8 cellular contexts compared by ENCODE assay signal in the genomic region with DNA sequence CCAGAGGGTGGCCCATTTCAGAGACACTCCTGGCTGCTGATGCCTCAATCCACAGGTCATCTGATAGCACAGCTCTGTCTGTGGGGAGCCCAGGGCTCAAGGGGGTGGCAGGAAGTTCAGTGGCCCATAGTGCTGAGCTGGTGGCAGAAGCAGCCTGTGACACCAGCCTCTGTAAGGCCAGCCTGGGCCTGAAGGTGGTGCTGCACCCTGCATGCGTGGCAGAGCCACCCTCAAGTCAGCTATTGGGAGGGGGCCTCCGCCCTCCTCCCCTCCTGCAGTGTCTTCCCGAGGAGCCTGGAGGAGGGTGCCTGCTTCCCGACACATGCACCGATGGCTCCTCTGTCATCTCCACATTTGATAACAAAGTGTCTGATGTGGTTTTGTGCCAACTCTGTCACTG. TPM values are rescaled to one million over a fixed set of nuclear protein-coding genes. Genes with fewer than 3 reads are reported as not detected.
A peak's percentile ranks its signal among the peaks of the same experiment; 100 is the strongest.
DNase-seq lines count a peak whose midpoint lies in the region; ATAC-seq and TF ChIP-seq lines count a peak whose summit lies in the region.

No MANE protein-coding gene starts in this region.

- no peak overlapping the region for H3K4me3 ChIP-seq in fibroblast of the aortic adventitia (ENCODE audit: low read depth, low read length)
- no peak overlapping the region for H3K4me3 ChIP-seq in CD8-positive, alpha-beta memory T cell (ENCODE audit: low read length)

- no peaks in the 10 kb centered on the region for H3K4me1 ChIP-seq in CD8-positive, alpha-beta memory T cell (ENCODE audit: insufficient read depth, low read length)

- no peak overlapping the region for H3K27ac Mint-ChIP-seq in CD14-positive monocyte
- peak overlapping the region in 1 of 8 donors; percentile 8 for H3K27ac Mint-ChIP-seq in CD8-positive, alpha-beta memory T cell

- no peak overlapping the region for H3K27ac ChIP-seq in CD8-positive, alpha-beta memory T cell (ENCODE audit: low read depth, low read length)

- H3K36me3 Mint-ChIP-seq in CD14-positive monocyte, result no peaks in the 10 kb centered on the region
- H3K36me3 Mint-ChIP-seq in CD8-positive, alpha-beta memory T cell, result peaks cover 0 to 2% (median 0%) of the 10 kb centered on the region in 3 donors

- no peak for DNase-seq in CD14-positive monocyte (ENCODE audit: low spot score)
- DNase-seq in SK-N-DZ (ENCODE audit: low spot score), result peak; percentile 56
- DNase-seq in fibroblast of the aortic adventitia (ENCODE audit: low read depth), result no peak
- DNase-seq in stimulated activated naive CD8-positive, alpha-beta T cell treated with anti-CD3 and anti-CD28 coated beads, Interleukin-15, Interleukin-2, amounts not matched to agents 100 U/mL and 50 U/mL, for 24 hours, result peak; percentile 35
- DNase-seq in CD8-positive, alpha-beta memory T cell, result no peak
- DNase-seq in NCI-H1694 treated with DMSO at 0.1 percent for 48 hours (lab: John Stamatoyannopoulos, UW), result no peak

- no peaks in the 10 kb centered on the region for H3K36me3 ChIP-seq in CD8-positive, alpha-beta memory T cell (ENCODE audit: insufficient read depth, low read length)

- H3K4me1 Mint-ChIP-seq in CD14-positive monocyte, result peaks cover 20% of the 10 kb centered on the region
- H3K4me1 Mint-ChIP-seq in CD8-positive, alpha-beta memory T cell, result no peaks in the 10 kb centered on the region

- intact Hi-C loops in CD14-positive monocyte (cut with micrococcal nuclease), result no loop called here

- no peaks in the 10 kb centered on the region for H3K9me3 Mint-ChIP-seq in CD14-positive monocyte
- no peaks in the 10 kb centered on the region for H3K9me3 Mint-ChIP-seq in CD8-positive, alpha-beta memory T cell

- no peaks in the 10 kb centered on the region for H3K27me3 ChIP-seq in CD8-positive, alpha-beta memory T cell (ENCODE audit: insufficient read depth, low read length, poor library complexity, severe bottlenecking)

- H3K4me3 Mint-ChIP-seq in CD14-positive monocyte, result no peak overlapping the region
- H3K4me3 Mint-ChIP-seq in CD8-positive, alpha-beta memory T cell, result no peak overlapping the region

- no peaks in the 10 kb centered on the region for H3K9me3 ChIP-seq in CD8-positive, alpha-beta memory T cell (ENCODE audit: low read length)

- POLR2A ChIA-PET in CD8-positive, alpha-beta memory T cell (lab: Charles Lee), result no interaction called here

- TF ChIP-seq CTCF in CD14-positive monocyte (IDR thresholded peaks at IDR 0.05), result peak; percentile 63
- peak; percentile 31 for TF ChIP-seq CTCF in fibroblast of the aortic adventitia (IDR thresholded peaks at IDR 0.05; ENCODE audit: insufficient read depth, low read length)

- ATAC-seq in GM18868 (IDR thresholded peaks at IDR 0.05; ENCODE audit: unreplicated experiment) (peak; percentile 68), HG02885 (IDR thresholded peaks at IDR 0.05; ENCODE audit: poor library complexity, unreplicated experiment) (peak; percentile 76)
- ATAC-seq in stimulated activated naive CD8-positive, alpha-beta T cell treated with anti-CD3 and anti-CD28 coated beads, Interleukin-15, Interleukin-2, amounts not matched to agents 100 U/mL and 50 U/mL, for 24 hours, result peak; percentile 56

- CTCF ChIA-PET in CD8-positive, alpha-beta memory T cell (lab: Charles Lee), result interaction anchor here (0.8 to 1.7 kb wide), 2 partner anchors 8 to 13 kb away, joined by 3 to 4 read pairs; no protein-coding TSS in a partner anchor

- peaks cover 0 to 7% (median 2%) of the 10 kb centered on the region in 3 donors for H3K27me3 Mint-ChIP-seq in CD14-positive monocyte (ENCODE audit: low read depth in 3 of 3)
- H3K27me3 Mint-ChIP-seq in CD8-positive, alpha-beta memory T cell, result peaks cover 0 to 4% of the 10 kb centered on the region in 2 donors

RNA-seq across cellular contexts. Expression of gene PLA1A, which starts 3.0 kb away (rescaled TPM):
- not detected for polyA plus RNA-seq in CD14-positive monocyte
- polyA plus RNA-seq in SK-N-DZ (2014; cell fraction: cytosol; rRNA removed), result not detected in 2 replicates
- not detected in 2 replicates for polyA plus RNA-seq in SK-N-DZ (2014; cell fraction: nucleus; rRNA removed)
- total RNA-seq in fibroblast of the aortic adventitia (ENCODE audit: low replicate concordance), result 1.1 TPM in 1 of 2 replicates, not detected in the other
- total RNA-seq in CD8-positive, alpha-beta memory T cell, result under 1 TPM in 1 of 2 experiments, not detected in 1; 0.16 TPM
- not detected for polyA plus RNA-seq in CD8-positive, alpha-beta memory T cell

RNA-seq across cellular contexts. Expression of gene ADPRH, which starts 21.4 kb away (rescaled TPM):
- polyA plus RNA-seq in CD14-positive monocyte, result 10 to 100 TPM; 31.5 to 37.8 TPM
- not detected in 2 replicates for polyA plus RNA-seq in SK-N-DZ (2014; cell fraction: cytosol; rRNA removed)
- 0.09 TPM in 1 of 2 replicates, not detected in the other for polyA plus RNA-seq in SK-N-DZ (2014; cell fraction: nucleus; rRNA removed)
- total RNA-seq in fibroblast of the aortic adventitia (ENCODE audit: low replicate concordance), result 3.8 and 4.1 TPM in 2 replicates
- 1 to 10 TPM; 6.8 to 7.9 TPM for total RNA-seq in CD8-positive, alpha-beta memory T cell
- 2.5 TPM for polyA plus RNA-seq in CD8-positive, alpha-beta memory T cell

RNA-seq across cellular contexts. Expression of gene CD80, which starts 41.3 kb away (rescaled TPM):
- under 1 TPM; 0.47 TPM for polyA plus RNA-seq in CD14-positive monocyte
- polyA plus RNA-seq in SK-N-DZ (2014; cell fraction: cytosol; rRNA removed), result not detected in 2 replicates
- 0.28 TPM in 1 of 2 replicates, not detected in the other for polyA plus RNA-seq in SK-N-DZ (2014; cell fraction: nucleus; rRNA removed)
- total RNA-seq in fibroblast of the aortic adventitia (ENCODE audit: low replicate concordance), result not detected in 2 replicates
- total RNA-seq in CD8-positive, alpha-beta memory T cell, result 10 to 100 TPM; 16.8 to 17.9 TPM
- 0.91 TPM for polyA plus RNA-seq in CD8-positive, alpha-beta memory T cell

RNA-seq across cellular contexts. Expression of gene POPDC2, which starts 59.7 kb away (rescaled TPM):
- under 1 TPM; 0.58 to 0.63 TPM for polyA plus RNA-seq in CD14-positive monocyte
- polyA plus RNA-seq in SK-N-DZ (2014; cell fraction: cytosol; rRNA removed), result 0.17 and 1.8 TPM in 2 replicates
- polyA plus RNA-seq in SK-N-DZ (2014; cell fraction: nucleus; rRNA removed), result 0.50 and 1.8 TPM in 2 replicates
- total RNA-seq in fibroblast of the aortic adventitia (ENCODE audit: low replicate concordance), result 0.27 and 1.6 TPM in 2 replicates
- total RNA-seq in CD8-positive, alpha-beta memory T cell, result 1 to 10 TPM; 2.2 to 3.2 TPM
- 2.0 TPM for polyA plus RNA-seq in CD8-positive, alpha-beta memory T cell

Comparison
In these comparisons a context has a peak if more than half of its experiments do, and no peak if none do; other contexts are left out.
1. DNase-seq: peak in SK-N-DZ (single experiment) and stimulated activated naive CD8-positive, alpha-beta T cell treated with anti-CD3 and anti-CD28 coated beads, Interleukin-15, Interleukin-2, amounts not matched to agents 100 U/mL and 50 U/mL, for 24 hours (single experiment); none in CD14-positive monocyte (single experiment), fibroblast of the aortic adventitia (single experiment), CD8-positive, alpha-beta memory T cell (0 of 5) and NCI-H1694 treated with DMSO at 0.1 percent for 48 hours (single experiment).
2. RNA of gene CD80, which starts 41.3 kb away (total RNA-seq): 16.8 to 17.9 TPM in CD8-positive, alpha-beta memory T cell; not detected in fibroblast of the aortic adventitia; every median in the first group is over 10 times any median in the second.
3. Peak in every context shown above with its lines, with median percentiles within 50 percentile points of each other: ATAC-seq.